In the genomic region with DNA sequence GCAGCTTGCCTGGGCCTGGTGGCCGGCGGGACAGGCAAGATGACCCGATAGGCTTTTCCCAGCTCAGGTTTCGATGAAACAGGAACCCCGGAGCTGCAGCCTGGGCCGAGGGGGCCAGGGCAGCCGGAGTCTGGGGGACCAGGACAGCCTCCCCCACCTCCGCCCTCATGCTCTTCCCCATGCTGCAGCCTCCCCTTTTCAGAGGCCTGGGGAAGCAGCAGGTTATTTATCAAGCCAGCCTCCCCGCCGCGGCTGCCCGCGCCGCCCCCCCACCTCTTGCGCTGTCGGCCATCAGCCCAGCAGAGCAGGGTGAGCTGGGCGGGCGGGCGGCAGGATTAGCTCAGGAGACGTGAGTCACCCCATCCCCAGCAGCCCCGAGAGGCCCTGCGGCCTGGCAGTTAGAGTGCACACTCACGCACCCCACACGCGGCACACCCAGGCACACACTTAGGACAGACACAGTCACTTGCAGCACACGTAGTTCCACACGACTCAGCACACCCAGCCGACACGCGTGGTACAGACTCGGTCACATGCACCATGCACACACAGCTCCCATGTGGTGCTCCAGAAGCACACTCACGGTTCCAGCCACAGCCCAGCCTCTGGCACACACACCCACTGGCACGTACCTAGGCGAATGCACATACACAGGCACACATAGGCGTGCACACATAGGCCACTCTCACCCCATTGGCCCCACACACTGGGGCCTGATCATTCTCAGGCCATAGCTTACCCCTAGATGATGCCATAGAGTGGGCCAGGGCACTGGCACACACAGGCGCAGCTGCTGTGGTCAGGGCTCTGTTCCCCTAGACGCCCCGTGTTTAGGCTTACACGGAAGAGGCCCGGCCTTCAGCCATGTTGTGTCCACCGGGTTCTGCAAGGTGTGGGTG, we compare ENCODE assay signal across 8 cellular contexts. TPM values are rescaled to one million over a fixed set of nuclear protein-coding genes. Genes with fewer than 3 reads are reported as not detected.
DNase-seq lines count a peak whose midpoint lies in the region; ATAC-seq and TF ChIP-seq lines count a peak whose summit lies in the region.

No MANE protein-coding gene starts in this region.

- H3K4me1 ChIP-seq in ascending aorta (peaks cover 61 to 80% of the 10 kb centered on the region in 2 donors), skeletal muscle tissue (ENCODE audit: control insufficient read depth in 3 of 3, insufficient read depth in 3 of 3, low read length in 3 of 3) (peaks cover 91 to 99% (median 96%) of the 10 kb centered on the region in 3 donors)

- H3K9me3 Mint-ChIP-seq in immature natural killer cell: no peaks in the 10 kb centered on the region

- no peaks in the 10 kb centered on the region for H3K36me3 ChIP-seq in ascending aorta
- peaks cover 0 to 3% (median 0%) of the 10 kb centered on the region in 3 donors for H3K36me3 ChIP-seq in skeletal muscle tissue (ENCODE audit: control insufficient read depth in 3 of 3, insufficient read depth in 3 of 3, low read length in 3 of 3)

- no peaks in the 10 kb centered on the region for H3K9me3 ChIP-seq in ascending aorta
- no peaks in the 10 kb centered on the region for H3K9me3 ChIP-seq in skeletal muscle tissue (ENCODE audit: control insufficient read depth in 3 of 3, low read length in 3 of 3)

- DNase-seq in activated CD4-positive, CD25-positive, alpha-beta regulatory T cell treated with anti-CD3 and anti-CD28 coated beads, Interleukin-2, amount 50 U/mL, for 72 hours: no peak
- DNase-seq in KBM-7: peak; percentile 87
- peak; percentile 94 to 98 for DNase-seq in ascending aorta (ENCODE audit: low spot score in 2 of 2)
- peak; percentile 72 to 74 (median 73) for DNase-seq in immature natural killer cell
- no peak for DNase-seq in DMS153 (lab: John Stamatoyannopoulos, UW)

- peak overlapping the region; percentile 92 to 99 (median 98) for H3K27ac Mint-ChIP-seq in immature natural killer cell

- H3K27me3 ChIP-seq in ascending aorta (no peaks in the 10 kb centered on the region), skeletal muscle tissue (ENCODE audit: control insufficient read depth in 3 of 3, insufficient read depth in 3 of 3, low read length in 3 of 3) (no peaks in the 10 kb centered on the region)

- H3K4me3 Mint-ChIP-seq in immature natural killer cell: peak overlapping the region; percentile 76 to 84 (median 80)

- peaks cover 92 to 95% of the 10 kb centered on the region in 2 donors for H3K4me1 Mint-ChIP-seq in immature natural killer cell

- H3K27ac ChIP-seq in ascending aorta: peak overlapping the region; percentile 96
- peak overlapping the region; percentile 85 for H3K27ac ChIP-seq in skeletal muscle tissue (ENCODE audit: low read depth, low read length)

- H3K4me3 ChIP-seq in ascending aorta (peak overlapping the region; percentile 27 to 48), skeletal muscle tissue (ENCODE audit: low read length in 3 of 3) (peak overlapping the region; percentile 18 to 74 (median 66))

- ATAC-seq in activated CD4-positive, CD25-positive, alpha-beta regulatory T cell treated with anti-CD3 and anti-CD28 coated beads, Interleukin-2, amount 50 U/mL, for 24 hours: peak; percentile 53 to 55
- no peak for ATAC-seq in HG03097 (IDR thresholded peaks at IDR 0.05; ENCODE audit: low FRiP score, unreplicated experiment)

- intact Hi-C loops in ascending aorta (cut with DNase I): no loop called here

- in situ Hi-C loops in KBM-7 (cut with MboI; ENCODE audit: low pct_unique_long_range_greater_than_20kb, low sequenced_read_pairs): no loop called here

- no peak for TF ChIP-seq CTCF in ascending aorta (IDR thresholded peaks at IDR 0.05)

- no peaks in the 10 kb centered on the region for H3K36me3 Mint-ChIP-seq in immature natural killer cell

- peaks cover 6 to 15% (median 9%) of the 10 kb centered on the region in 3 donors for H3K27me3 Mint-ChIP-seq in immature natural killer cell (ENCODE audit: low read depth in 3 of 3)

- peak overlapping the region; percentile 66 to 95 (median 80) for H3K9ac ChIP-seq in skeletal muscle tissue (ENCODE audit: low read depth in 1 of 3, low read length in 3 of 3)

RNA-seq across cellular contexts. Expression of a gene that starts 13.0 kb away (rescaled TPM):
- total RNA-seq in ascending aorta (41.9 TPM), skeletal muscle tissue (66.8 TPM)
- polyA plus RNA-seq in immature natural killer cell: 100 to 1,000 TPM; 339 to 410 (median 385) TPM

Comparison
In these comparisons a context has a peak if more than half of its experiments do, and no peak if none do; other contexts are left out.
1. DNase-seq: peak in KBM-7 (single experiment), ascending aorta (2 of 2) and immature natural killer cell (3 of 3); none in activated CD4-positive, CD25-positive, alpha-beta regulatory T cell treated with anti-CD3 and anti-CD28 coated beads, Interleukin-2, amount 50 U/mL, for 72 hours (single experiment) and DMS153 (single experiment).